8 cellular contexts compared by ENCODE assay signal in genomic region chrX:155641371-155641770, GRCh38. TPM values are rescaled to one million over a fixed set of nuclear protein-coding genes. Genes with fewer than 3 reads are reported as not detected.
DNase-seq lines count a peak whose midpoint lies in the region; TF ChIP-seq lines count a peak whose summit lies in the region.
"Not testable (repeated sequence)": the region's sequence is repeated elsewhere in the genome, so short reads cannot be mapped to it uniquely, and the experiment has no call there.

No MANE protein-coding gene starts in this region.

- CTCF ChIA-PET in Calu3 (lab: Charles Lee) = not testable (repeated sequence)

- not testable (repeated sequence) for H3K27me3 ChIP-seq in NT2/D1 (ENCODE audit: insufficient read depth, insufficient read length); brain microvascular endothelial cell (replicated peaks); osteoblast (ENCODE audit: insufficient read depth, low read length); subcutaneous abdominal adipose tissue (ENCODE audit: control insufficient read depth in 5 of 5, insufficient read depth in 4 of 5, low read length in 5 of 5)

- not testable (repeated sequence) for TF ChIP-seq CTCF in Calu3 (IDR thresholded peaks at IDR 0.05; ENCODE audit: unreplicated experiment); brain microvascular endothelial cell (IDR thresholded peaks at IDR 0.05; ENCODE audit: low read depth, low read length, missing control alignments); fibroblast of villous mesenchyme (IDR thresholded peaks at IDR 0.05; ENCODE audit: insufficient read depth, low read depth, low read length); osteoblast (IDR thresholded peaks at IDR 0.05; ENCODE audit: extremely low read depth, low read depth, low read length)

- not testable (repeated sequence) for H2AFZ ChIP-seq in osteoblast (ENCODE audit: low read length)

- H3K4me3 ChIP-seq in NT2/D1 (ENCODE audit: insufficient read length, low read depth) (peak overlapping the region; percentile 8), brain microvascular endothelial cell (ENCODE audit: low read depth, low read length) (peak overlapping the region; percentile 28), fibroblast of villous mesenchyme (ENCODE audit: low read depth, low read length) (peak overlapping the region; percentile 46), osteoblast (ENCODE audit: insufficient read depth, low read length) (peak overlapping the region; percentile 48), subcutaneous abdominal adipose tissue (ENCODE audit: low read depth in 1 of 5, low read length in 5 of 5) (peak overlapping the region; percentile 45 to 61 (median 54))

- in situ Hi-C loops in brain microvascular endothelial cell (cut with HindIII; ENCODE audit: low pct_ligation_motif_present, low sequenced_read_pairs) = not testable (repeated sequence)

- H3K27ac Mint-ChIP-seq in Calu3 (ENCODE audit: unreplicated experiment); activated T-cell treated with anti-CD3 and anti-CD28 coated beads, Interleukin-2, amount 50 U/mL, for 24 hours: not testable (repeated sequence)

- H3K9me3 ChIP-seq in NT2/D1 (ENCODE audit: insufficient read depth, low read length); osteoblast (ENCODE audit: low read depth, low read length); subcutaneous abdominal adipose tissue (ENCODE audit: control insufficient read depth in 5 of 5, low read length in 5 of 5): not testable (repeated sequence)

- H3K36me3 Mint-ChIP-seq in Calu3 (ENCODE audit: insufficient read depth, unreplicated experiment); activated T-cell treated with anti-CD3 and anti-CD28 coated beads, Interleukin-2, amount 50 U/mL, for 24 hours (ENCODE audit: low read depth): not testable (repeated sequence)

- not testable (repeated sequence) for H3K27me3 Mint-ChIP-seq in Calu3 (ENCODE audit: unreplicated experiment)
- H3K27me3 Mint-ChIP-seq in activated T-cell treated with anti-CD3 and anti-CD28 coated beads, Interleukin-2, amount 50 U/mL, for 24 hours = peaks cover 14% of the 10 kb centered on the region

- not testable (repeated sequence) for H4K20me1 ChIP-seq in osteoblast (ENCODE audit: insufficient read depth, low read length)

- not testable (repeated sequence) for H3K79me2 ChIP-seq in osteoblast (ENCODE audit: insufficient read depth, low read length)

- peak overlapping the region; percentile 56 for H3K4me2 ChIP-seq in osteoblast (ENCODE audit: insufficient read depth, low read length)

- BruUV-seq in Calu3 (replicated peaks; lab: Mats Ljungman, UMichigan) = not testable (repeated sequence)

- peak overlapping the region; percentile 57 for H3K4me3 Mint-ChIP-seq in Calu3 (ENCODE audit: low read depth, unreplicated experiment)
- H3K4me3 Mint-ChIP-seq in activated T-cell treated with anti-CD3 and anti-CD28 coated beads, Interleukin-2, amount 50 U/mL, for 24 hours = peak overlapping the region; percentile 59

- H3K4me1 ChIP-seq in NT2/D1 (ENCODE audit: insufficient read depth, insufficient read length); osteoblast (ENCODE audit: insufficient read depth, low read length); subcutaneous abdominal adipose tissue (ENCODE audit: control insufficient read depth in 5 of 5, insufficient read depth in 5 of 5, low read length in 5 of 5): not testable (repeated sequence)

- not testable (repeated sequence) for H3K4me1 Mint-ChIP-seq in Calu3 (ENCODE audit: low read depth, unreplicated experiment); activated T-cell treated with anti-CD3 and anti-CD28 coated beads, Interleukin-2, amount 50 U/mL, for 24 hours (ENCODE audit: low read depth)

- not testable (repeated sequence) for H3K27ac ChIP-seq in brain microvascular endothelial cell; osteoblast (ENCODE audit: low read depth, low read length); subcutaneous abdominal adipose tissue (ENCODE audit: low read depth, low read length)

- H3K9ac ChIP-seq in NT2/D1 (ENCODE audit: insufficient read length, low read depth); subcutaneous abdominal adipose tissue (ENCODE audit: low read length in 5 of 5): not testable (repeated sequence)

- not testable (repeated sequence) for H3K36me3 ChIP-seq in NT2/D1 (ENCODE audit: insufficient read depth, insufficient read length, low read length); brain microvascular endothelial cell (replicated peaks); osteoblast (ENCODE audit: insufficient read depth, low read length); subcutaneous abdominal adipose tissue (ENCODE audit: control insufficient read depth in 5 of 5, insufficient read depth in 5 of 5, low read length in 5 of 5)

- DNase-seq in Calu3; NT2/D1 (ENCODE audit: low read depth, low spot score); activated T-cell treated with anti-CD3 and anti-CD28 coated beads, Interleukin-2, amount 50 U/mL, for 24 hours; brain microvascular endothelial cell; fibroblast of villous mesenchyme (ENCODE audit: low read depth); osteoblast (ENCODE audit: insufficient read length, low spot score, missing footprints): not testable (repeated sequence)
- DNase-seq in left kidney (ENCODE audit: low read depth, low spot score) = peak; percentile 20

- intact Hi-C loops in Calu3 (cut with micrococcal nuclease; ENCODE audit: unreplicated experiment) = not testable (repeated sequence)

- not testable (repeated sequence) for H3K9me3 Mint-ChIP-seq in Calu3 (ENCODE audit: low read depth, unreplicated experiment); activated T-cell treated with anti-CD3 and anti-CD28 coated beads, Interleukin-2, amount 50 U/mL, for 24 hours

RNA-seq across cellular contexts. Expression of gene TMLHE, which starts 28.6 kb away (rescaled TPM):
- total RNA-seq in Calu3 (2022) (21.3 and 21.5 TPM in 2 replicates), fibroblast of villous mesenchyme (17.7 and 20.3 TPM in 2 replicates), osteoblast (13.8 and 15.0 TPM in 2 replicates)

RNA-seq across cellular contexts. Expression of gene SPRY3, which starts 29.0 kb away (rescaled TPM):
- 0.51 and 0.54 TPM in 2 replicates for total RNA-seq in Calu3 (2022)
- total RNA-seq in fibroblast of villous mesenchyme = 0.32 and 0.43 TPM in 2 replicates
- 0.72 and 0.88 TPM in 2 replicates for total RNA-seq in osteoblast
